In genomic region chr1:230566481-230566880, GRCh38 we compare ENCODE assay signal across 35 cellular contexts.
"Had no signal": no experiment of that assay in that cellular context is flagged by ENCODE, and none has a peak within 500 bp of the region (broad histone marks: within the 10 kb centered on the region; RNA-seq: fewer than 3 reads in every experiment).

No MANE protein-coding gene starts in this region.

- DNase-seq: activated B cell treated with CpG ODN at 0.5 μM for 24 hours; activated CD4-positive, alpha-beta memory T cell treated with anti-CD3 and anti-CD28 coated beads for 36 hours; activated CD4-positive, alpha-beta T cell treated with anti-CD3 and anti-CD28 coated beads for 1 hour; activated CD4-positive, alpha-beta T cell treated with anti-CD3 and anti-CD28 coated beads, Interleukin-2, amount 10 ng/mL, durations not matched to agents 7 days and 5 days; activated CD8-positive, alpha-beta memory T cell treated with anti-CD3 and anti-CD28 coated beads for 24 hours; activated gamma-delta T cell; activated naive CD4-positive, alpha-beta T cell treated with anti-CD3 and anti-CD28 coated beads for 36 hours; activated T-cell treated with anti-CD3 and anti-CD28 coated beads, Interleukin-2, amount 50 U/mL, for 48 hours; amygdala; cerebellar nuclear complex; MG63; NCI-H1105; NCI-H1436; NCI-H1694 treated with DMSO at 0.1 percent for 48 hours; NCI-H2081; NCI-H2171; NCI-H2227 treated with DMSO at 0.1 percent for 48 hours; NCI-H446 treated with DMSO at 0.1 percent for 48 hours; NCI-H524 treated with DMSO at 0.1 percent for 48 hours; NCI-H748 treated with DMSO at 0.1 percent for 48 hours; NK-92 treated with Interleukin-12 subunit alpha and Interleukin-12 subunit beta, amount 100 ng/mL, for 24 hours; OCI-M1; RPMI8226; SHP77; T-helper 17 cell; T-helper 9 cell had no signal

- H3K4me3 Mint-ChIP-seq: activated B cell treated with CpG ODN at 0.5 μM for 24 hours; activated CD4-positive, alpha-beta memory T cell treated with anti-CD3 and anti-CD28 coated beads for 36 hours; activated CD4-positive, alpha-beta T cell treated with anti-CD3 and anti-CD28 coated beads, Interleukin-2, amount 10 ng/mL, durations not matched to agents 7 days and 5 days; activated naive CD4-positive, alpha-beta T cell treated with anti-CD3 and anti-CD28 coated beads for 36 hours; activated naive CD8-positive, alpha-beta T cell; activated T-helper 17 cell treated with anti-CD3 and anti-CD28 coated beads, Interleukin-2, amount 50 U/mL, for 72 hours; brain; T-helper 17 cell had no signal

- H3K27ac Mint-ChIP-seq: activated B cell treated with CpG ODN at 0.5 μM for 24 hours; activated CD4-positive, alpha-beta memory T cell treated with anti-CD3 and anti-CD28 coated beads for 36 hours; activated CD4-positive, alpha-beta T cell treated with anti-CD3 and anti-CD28 coated beads, Interleukin-2, amount 10 ng/mL, durations not matched to agents 7 days and 5 days; activated naive CD4-positive, alpha-beta T cell treated with anti-CD3 and anti-CD28 coated beads for 36 hours; activated naive CD8-positive, alpha-beta T cell; activated T-helper 17 cell treated with anti-CD3 and anti-CD28 coated beads, Interleukin-2, amount 50 U/mL, for 72 hours; brain; T-helper 17 cell had no signal

- FAIRE-seq: astrocyte had no signal

- H3K4me3 ChIP-seq: cardiac muscle cell, MG63, SJSA1 had no signal

- H3K36me3 ChIP-seq: cardiac muscle cell, MG63, SJSA1 had no signal

- H3K9ac ChIP-seq: KMS-11 had no signal

- ATAC-seq: activated T-helper 17 cell treated with anti-CD3 and anti-CD28 coated beads, Interleukin-2, amount 50 U/mL, for 72 hours; Panc1; SK-N-SH treated with all-trans-retinoic acid at 6 μM for 48 hours; T-helper 17 cell had no signal

- H3K4me1 Mint-ChIP-seq: activated B cell treated with CpG ODN at 0.5 μM for 24 hours; activated CD4-positive, alpha-beta T cell treated with anti-CD3 and anti-CD28 coated beads, Interleukin-2, amount 10 ng/mL, durations not matched to agents 7 days and 5 days had no signal

- H3K27me3 ChIP-seq: cardiac muscle cell, SJSA1 had no signal

- H3K9me3 Mint-ChIP-seq: activated B cell treated with CpG ODN at 0.5 μM for 24 hours; activated CD4-positive, alpha-beta memory T cell treated with anti-CD3 and anti-CD28 coated beads for 36 hours; activated CD4-positive, alpha-beta T cell treated with anti-CD3 and anti-CD28 coated beads, Interleukin-2, amount 10 ng/mL, durations not matched to agents 7 days and 5 days; activated naive CD4-positive, alpha-beta T cell treated with anti-CD3 and anti-CD28 coated beads for 36 hours; activated T-helper 17 cell treated with anti-CD3 and anti-CD28 coated beads, Interleukin-2, amount 50 U/mL, for 72 hours had no signal

- H3K36me3 Mint-ChIP-seq: activated CD4-positive, alpha-beta memory T cell treated with anti-CD3 and anti-CD28 coated beads for 36 hours; activated naive CD8-positive, alpha-beta T cell; brain had no signal

- H3K4me1 ChIP-seq: SJSA1 had no signal

- H3K27ac ChIP-seq: cardiac muscle cell, KMS-11, SJSA1 had no signal

- H3K9me3 ChIP-seq: MG63, SJSA1 had no signal
